In the genomic region with DNA sequence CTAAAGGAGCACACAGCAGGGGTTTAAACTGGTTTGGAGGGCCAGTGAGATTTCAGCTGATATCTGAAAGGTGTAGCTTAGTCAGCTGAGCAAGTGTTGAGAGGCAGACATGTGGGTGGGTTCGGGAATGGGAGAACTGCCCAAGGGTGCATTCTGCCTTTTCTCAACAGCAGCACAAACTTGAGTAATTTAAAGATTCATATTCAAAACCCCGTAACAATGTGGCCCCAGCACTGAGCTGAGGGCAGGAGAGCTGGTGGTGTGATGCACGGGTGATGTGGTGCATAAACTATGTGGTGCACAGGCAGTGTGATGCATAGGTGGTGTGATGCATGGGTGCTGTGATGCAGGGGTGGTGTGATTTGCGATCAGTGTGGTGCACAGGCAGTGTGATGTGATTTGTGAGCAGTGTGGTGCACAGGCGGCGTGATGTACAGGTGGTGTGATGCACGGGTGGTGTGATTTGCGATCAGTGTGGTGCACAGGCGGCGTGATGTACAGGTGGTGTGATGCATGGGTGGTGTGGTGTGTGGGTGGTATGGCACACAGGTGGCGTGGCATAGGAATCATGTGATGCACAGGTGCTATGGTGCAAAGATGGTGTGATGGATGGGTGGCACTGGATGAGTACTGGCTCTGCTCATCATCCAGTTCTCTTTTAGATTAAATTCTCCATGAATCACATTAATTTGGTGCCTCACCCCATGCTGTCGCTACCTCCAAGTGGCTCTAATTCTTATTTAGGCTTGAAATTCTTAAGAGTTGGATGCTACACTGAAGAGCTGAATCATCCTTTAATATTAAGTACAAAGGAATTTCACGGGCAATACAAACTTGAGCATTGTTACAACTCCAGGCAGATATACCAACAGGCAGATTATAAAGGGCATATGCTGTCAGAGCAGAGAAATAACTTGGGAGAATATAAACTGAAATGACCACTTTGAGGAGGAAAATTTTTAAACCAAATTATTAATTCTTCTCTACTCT, we compare ENCODE assay signal across 23 cellular contexts. TPM values are rescaled to one million over a fixed set of nuclear protein-coding genes. Genes with fewer than 3 reads are reported as not detected.
DNase-seq lines count a peak whose midpoint lies in the region; ATAC-seq, FAIRE-seq and TF ChIP-seq lines count a peak whose summit lies in the region.
"Had no signal": no experiment of that assay in that cellular context is flagged by ENCODE, and none has a peak within 500 bp of the region (broad histone marks: within the 10 kb centered on the region; RNA-seq: fewer than 3 reads in every experiment).

No MANE protein-coding gene starts in this region.

- 92% methylated on average over 13 of the region's 13 CpGs for WGBS in K562 (ENCODE audit: insufficient coverage, low coverage, missing lambda C conversion rate)

- no peak for TF ChIP-seq CTCF in K562 (IDR thresholded peaks at IDR 0.05 in 2 of 3, conservative IDR thresholded peaks at IDR 0.05 in 1 of 3; ENCODE audit: insufficient read depth in 2 of 3, low read depth in 1 of 3, low read length in 3 of 3)
- no peak for TF ChIP-seq CTCF in neutrophil (IDR thresholded peaks at IDR 0.05)

- no peak overlapping the region for H3K4me2 ChIP-seq in K562 (ENCODE audit: insufficient read depth, low read length)

- H3K4me3 ChIP-seq in K562 = no peak overlapping the region
- no peak overlapping the region for H3K4me3 ChIP-seq in neutrophil (ENCODE audit: low read depth in 1 of 2, low read length in 1 of 2)
- H3K4me3 ChIP-seq: dorsolateral prefrontal cortex, esophagus muscularis mucosa, skin epidermis, thoracic aorta had no signal

- H3K27ac ChIP-seq in K562 (ENCODE audit: extremely low read depth, low read depth, low read length) = no peak overlapping the region
- peak overlapping the region; percentile 50 for H3K27ac ChIP-seq in neutrophil
- H3K27ac ChIP-seq: dorsolateral prefrontal cortex, esophagus muscularis mucosa, skin epidermis, thoracic aorta had no signal

- 0 out of 4 replicates have a peak overlapping the region, but pooled peaks of 1 of the 2 experiments have one; percentile 15 for H3K9ac ChIP-seq in K562 (ENCODE audit: insufficient read depth in 1 of 2, low read depth in 2 of 2, low read length in 2 of 2)

- H3K4me1 Mint-ChIP-seq in activated T-cell treated with anti-CD3 and anti-CD28 coated beads, Interleukin-2, amount 50 U/mL, for 4 hours (ENCODE audit: low read depth) = peaks cover 33% of the 10 kb centered on the region

- peaks cover 17% of the 10 kb centered on the region for H3K9me1 ChIP-seq in K562 (ENCODE audit: control insufficient read depth, insufficient read depth, low read length)

- no peaks in the 10 kb centered on the region for H3K9me3 Mint-ChIP-seq in activated T-cell treated with anti-CD3 and anti-CD28 coated beads, Interleukin-2, amount 50 U/mL, for 4 hours
- H3K9me3 Mint-ChIP-seq: activated naive CD4-positive, alpha-beta T cell treated with anti-CD3 and anti-CD28 coated beads, Interleukin-2, amount 50 U/mL, for 72 hours; naive thymus-derived CD4-positive, alpha-beta T cell had no signal

- no peak overlapping the region for H3K4me3 Mint-ChIP-seq in activated T-cell treated with anti-CD3 and anti-CD28 coated beads, Interleukin-2, amount 50 U/mL, for 4 hours
- H3K4me3 Mint-ChIP-seq: naive thymus-derived CD4-positive, alpha-beta T cell had no signal

- H3K36me3 ChIP-seq in K562 (ENCODE audit: control insufficient read depth, insufficient read depth, low read length) (peaks cover 62% of the 10 kb centered on the region), neutrophil (peaks cover 16% of the 10 kb centered on the region)
- H3K36me3 ChIP-seq: thoracic aorta had no signal

- TF ChIP-seq POLR2A in K562 (conservative IDR thresholded peaks at IDR 0.05) = no peak

- BruUV-seq in K562 (replicated peaks; lab: Mats Ljungman, UMichigan) = no TSS peak

- no peak for TF ChIP-seq RAD21 in K562 (CRISPR knock-in tag; conservative IDR thresholded peaks at IDR 0.05 in 1 of 2, IDR thresholded peaks at IDR 0.05 in 1 of 2)

- no peaks in the 10 kb centered on the region for H3K27me3 Mint-ChIP-seq in activated T-cell treated with anti-CD3 and anti-CD28 coated beads, Interleukin-2, amount 50 U/mL, for 4 hours (ENCODE audit: low read depth)
- H3K27me3 Mint-ChIP-seq: naive thymus-derived CD4-positive, alpha-beta T cell had no signal

- H3K4me1 ChIP-seq in K562 (replicated peaks in 1 of 2; ENCODE audit: control insufficient read depth in 2 of 2, insufficient read depth in 2 of 2, low read length in 2 of 2) = peaks cover 41 to 57% of the 10 kb centered on the region in 2 experiments
- H3K4me1 ChIP-seq in neutrophil (ENCODE audit: control insufficient read depth in 1 of 2, insufficient read depth in 1 of 2, low read depth in 1 of 2, low read length in 1 of 2) = peaks cover 22 to 25% of the 10 kb centered on the region in 2 experiments

- intact Hi-C loops in K562 (cut with micrococcal nuclease) = no loop called here

- H4K20me1 ChIP-seq in K562 (replicated peaks; ENCODE audit: control insufficient read depth, insufficient read depth, low read length) = peaks cover 23% of the 10 kb centered on the region

- ATAC-seq in K562 = no peak
- ATAC-seq in activated T-cell treated with anti-CD3 and anti-CD28 coated beads, Interleukin-2, amount 50 U/mL, for 4 hours = no peak
- ATAC-seq: activated naive CD4-positive, alpha-beta T cell treated with anti-CD3 and anti-CD28 coated beads, Interleukin-2, amount 50 U/mL, for 72 hours; naive thymus-derived CD4-positive, alpha-beta T cell had no signal

- H3K79me2 ChIP-seq in K562 (ENCODE audit: control insufficient read depth, insufficient read depth, low read length) = peaks cover 61% of the 10 kb centered on the region

- TF ChIP-seq EP300 in K562 (IDR thresholded peaks at IDR 0.05; ENCODE audit: low read length) = no peak

- DNase-seq in EH (ENCODE audit: low read depth) = peak; percentile 70
- DNase-seq in HT1080 (ENCODE audit: low read depth) = peak; percentile 72
- DNase-seq in K562 (ENCODE audit: extremely low read depth in 1 of 4, low spot score in 3 of 4) = no peak
- DNase-seq in activated T-cell treated with anti-CD3 and anti-CD28 coated beads, Interleukin-2, amount 50 U/mL, for 4 hours = no peak
- no peak for DNase-seq in SIG-M5 treated with dmso at 0.1 percent for 504 hours (lab: John Stamatoyannopoulos, UW; ENCODE audit: unreplicated experiment)
- DNase-seq in midbrain (lab: John Stamatoyannopoulos, UW) = no peak
- DNase-seq: activated CD4-positive, alpha-beta T cell treated with anti-CD3 and anti-CD28 coated beads, Interleukin-2, amount 50 U/mL, for 1 hour; activated T-cell treated with anti-CD3 and anti-CD28 coated beads, Interleukin-2, amount 50 U/mL, for 1 hour; C1 segment of cervical spinal cord; DMS79; dorsolateral prefrontal cortex; KBM-7; naive thymus-derived CD4-positive, alpha-beta T cell; NCI-H1092 treated with DMSO at 0.1 percent for 48 hours; NCI-H748 treated with DMSO at 0.1 percent for 48 hours; stimulated activated CD4-positive, alpha-beta T cell treated with anti-CD3 and anti-CD28 coated beads, Interleukin-4, amount 100 ng/mL, for 4 hours; stimulated activated CD8-positive, alpha-beta memory T cell treated with anti-CD3 and anti-CD28 coated beads, Interleukin-4, amount 100 ng/mL, for 48 hours had no signal

- H3K27me3 ChIP-seq in K562 (ENCODE audit: control insufficient read depth in 2 of 2, insufficient read depth in 2 of 2, low read length in 2 of 2) (no peaks in the 10 kb centered on the region), neutrophil (no peaks in the 10 kb centered on the region)
- H3K27me3 ChIP-seq: dorsolateral prefrontal cortex, esophagus muscularis mucosa had no signal

- in situ Hi-C loops in K562 (cut with MboI) = no loop called here

- no peaks in the 10 kb centered on the region for H3K9me3 ChIP-seq in K562 (replicated peaks; ENCODE audit: control insufficient read depth, insufficient read depth, low read depth, low read length)
- no peaks in the 10 kb centered on the region for H3K9me3 ChIP-seq in neutrophil
- H3K9me3 ChIP-seq: esophagus muscularis mucosa, thoracic aorta had no signal

- H2AFZ ChIP-seq in K562 (ENCODE audit: low read depth, low read length) = no peak overlapping the region

- CTCF ChIA-PET in K562 (lab: Yijun Ruan, JAX; ENCODE audit: low intra/inter-chr PET ratio) = interaction anchor here (0.7 kb wide), 1 partner anchor 14 kb away, joined by 3 read pairs; no protein-coding TSS in a partner anchor

- FAIRE-seq in K562 (lab: Jason Lieb, UNC) = no peak
- FAIRE-seq: GM19239 had no signal

- POLR2A ChIA-PET in K562 (lab: Yijun Ruan, JAX) = no interaction called here

- H3K36me3 Mint-ChIP-seq in activated T-cell treated with anti-CD3 and anti-CD28 coated beads, Interleukin-2, amount 50 U/mL, for 4 hours (ENCODE audit: insufficient read depth) = peaks cover 12% of the 10 kb centered on the region
- H3K36me3 Mint-ChIP-seq: activated naive CD4-positive, alpha-beta T cell treated with anti-CD3 and anti-CD28 coated beads, Interleukin-2, amount 50 U/mL, for 72 hours had no signal

TF ChIP-seq in K562, 482 proteins besides CTCF, POLR2A, EP300 and RAD21 (continues in another document):
- TF ChIP-seq MYC (IDR thresholded peaks at IDR 0.05; ENCODE audit: low read depth, low read length) (no peak), MYC (CRISPR knock-in tag; IDR thresholded peaks at IDR 0.05; ENCODE audit: borderline replicate concordance, low read depth) (no peak), MTA3 (IDR thresholded peaks at IDR 0.05; ENCODE audit: borderline replicate concordance) (no peak)

RNA-seq across cellular contexts. Expression of a gene that starts 53.5 kb away (rescaled TPM):
- total RNA-seq in HT1080 (2014; rRNA removed; shearing (Covaris generic)) = 37.0 and 68.4 TPM in 2 replicates
- 237 and 246 TPM in 2 replicates for polyA plus RNA-seq in HT1080 (2015; cell fraction: cytosol; rRNA removed)
- 62.7 and 65.3 TPM in 2 replicates for polyA plus RNA-seq in HT1080 (2015; cell fraction: nucleus; rRNA removed)
- 60.9 and 94.0 TPM in 2 replicates for total RNA-seq in K562 (2011; cell fraction: chromatin; rRNA removed; ENCODE audit: low replicate concordance)
- 39.0 and 46.8 TPM in 2 replicates for total RNA-seq in K562 (2011; cell fraction: nucleolus; rRNA removed)
- total RNA-seq in K562 (2011; cell fraction: nucleoplasm; rRNA removed) = 92.2 and 142 TPM in 2 replicates
- total RNA-seq in K562 (2014; rRNA removed) (31.3 and 36.1 TPM in 2 replicates), K562 (2014; rRNA removed; fragmentation: Illumina TruSeq; extraction: Trizol) (33.6 and 34.5 TPM in 2 replicates), K562 (2015; rRNA removed; fragmentation: Illumina TruSeq; extraction: Trizol) (27.3 and 28.7 TPM in 2 replicates), K562 (2021) (118 and 129 TPM in 2 replicates)
- polyA plus RNA-seq in K562 (2011; rRNA removed) (51.9 and 61.8 TPM in 2 replicates), K562 (2014; fragmentation: Illumina TruSeq; extraction: Trizol) (151 and 157 TPM in 2 replicates), K562 (2014; fragmentation: Nextera tagmentation; extraction: Ambion mirVana) (10 to 100 TPM; 14.1 to 21.7 TPM), K562 (2014; rRNA removed) (84.2 and 84.3 TPM in 2 replicates)
- 104 and 110 TPM in 2 replicates for polyA plus RNA-seq in K562 (2011; cell fraction: cytosol; rRNA removed)
- polyA plus RNA-seq in K562 (2011; cell fraction: nucleus; rRNA removed) = 62.6 and 63.5 TPM in 2 replicates
- polyA plus RNA-seq in K562 (2012) = 102 and 243 TPM in 2 replicates
- 35.4 and 39.4 TPM in 2 replicates for polyA minus RNA-seq in K562 (2011; rRNA and poly(A)+ RNA removed)
- 64.4 and 65.4 TPM in 2 replicates for polyA minus RNA-seq in K562 (2011; cell fraction: cytosol; rRNA and poly(A)+ RNA removed)
- polyA minus RNA-seq in K562 (2011; cell fraction: nucleus; rRNA and poly(A)+ RNA removed) = 28.3 and 33.3 TPM in 2 replicates
- 10 to 100 TPM; 40.2 to 46.1 (median 42.7) TPM for total RNA-seq in activated T-cell treated with anti-CD3 and anti-CD28 coated beads, Interleukin-2, amount 50 U/mL, for 4 hours

Comparison
In these comparisons a context has a peak if more than half of its experiments do, and no peak if none do; other contexts are left out.
1. DNase-seq: peak in EH (single experiment) and HT1080 (single experiment); none in K562 (0 of 4), activated T-cell treated with anti-CD3 and anti-CD28 coated beads, Interleukin-2, amount 50 U/mL, for 4 hours (single experiment), SIG-M5 treated with dmso at 0.1 percent for 504 hours (single experiment) and midbrain (single experiment).